Comparison of ENCODE assay signal across 10 cellular contexts in the genomic region with DNA sequence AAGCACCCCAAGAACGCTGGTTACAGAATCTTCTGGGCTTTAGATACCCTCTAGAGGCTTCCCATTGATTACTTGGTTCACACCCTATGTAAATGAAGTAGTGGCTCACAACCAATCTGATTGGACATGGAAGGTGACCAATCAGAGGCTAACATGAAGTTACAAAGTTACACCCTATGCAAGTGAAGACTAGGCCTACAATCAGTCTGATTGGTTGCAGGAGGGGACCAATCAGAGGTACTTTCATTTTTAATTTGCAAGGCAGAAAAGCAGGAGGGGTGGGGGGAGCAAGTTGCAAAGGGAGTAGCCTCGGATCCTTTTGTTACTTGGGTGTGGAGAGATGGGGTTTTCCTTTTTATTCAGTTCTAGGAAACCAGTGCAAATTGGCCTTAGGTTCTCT. TPM values are rescaled to one million over a fixed set of nuclear protein-coding genes. Genes with fewer than 3 reads are reported as not detected.
DNase-seq lines count a peak whose midpoint lies in the region; FAIRE-seq and TF ChIP-seq lines count a peak whose summit lies in the region.
"Had no signal": no experiment of that assay in that cellular context is flagged by ENCODE, and none has a peak within 500 bp of the region (broad histone marks: within the 10 kb centered on the region; RNA-seq: fewer than 3 reads in every experiment).

No MANE protein-coding gene starts in this region.

- dilution Hi-C loops in endothelial cell of umbilical vein (cut with MboI; ENCODE audit: extremely low pct_ligation_motif_present, low sequenced_read_pairs), result no loop called here

- intact Hi-C loops in activated naive CD4-positive, alpha-beta T cell treated with anti-CD3 and anti-CD28 coated beads for 36 hours (cut with micrococcal nuclease), result loop anchor here (10.0 kb wide), 1 partner anchor 599 kb away; no protein-coding TSS in a partner anchor
- intact Hi-C loops in endothelial cell of umbilical vein (cut with micrococcal nuclease), result no loop called here

- H3K36me3 Mint-ChIP-seq in activated naive CD4-positive, alpha-beta T cell treated with anti-CD3 and anti-CD28 coated beads for 36 hours (ENCODE audit: low read depth), result no peaks in the 10 kb centered on the region

- FAIRE-seq in endothelial cell of umbilical vein (lab: Jason Lieb, UNC), result peak; percentile 64

- no peaks in the 10 kb centered on the region for H3K9me1 ChIP-seq in endothelial cell of umbilical vein (replicated peaks; ENCODE audit: control insufficient read depth, extremely low read depth, insufficient read depth, low read length)

- H3K9me3 Mint-ChIP-seq in activated naive CD4-positive, alpha-beta T cell treated with anti-CD3 and anti-CD28 coated beads for 36 hours, result no peaks in the 10 kb centered on the region

- no peak overlapping the region for H3K4me3 Mint-ChIP-seq in activated naive CD4-positive, alpha-beta T cell treated with anti-CD3 and anti-CD28 coated beads for 36 hours

- CTCF ChIA-PET in activated naive CD4-positive, alpha-beta T cell treated with anti-CD3 and anti-CD28 coated beads for 36 hours (lab: Charles Lee), result interaction anchor here (0.6 to 7.4 kb wide), 8 partner anchors 9 to 400 kb away, joined by 3 to 62 read pairs (median 9); a partner anchor contains a TSS
- CTCF ChIA-PET in endothelial cell of umbilical vein (lab: Charles Lee) (interaction anchor here (0.5 to 7.9 kb wide), 14 partner anchors 11 to 1099 kb away, joined by 3 to 111 read pairs (median 4); no protein-coding TSS in a partner anchor), RWPE1 (lab: Yijun Ruan, JAX) (interaction anchor here (0.5 to 2.2 kb wide), 4 partner anchors 34 to 396 kb away, joined by 3 to 8 read pairs (median 4); no protein-coding TSS in a partner anchor)

- DNase-seq in activated naive CD4-positive, alpha-beta T cell treated with anti-CD3 and anti-CD28 coated beads for 36 hours, result peak; percentile 26
- no peak for DNase-seq in activated naive CD4-positive, alpha-beta T cell treated with Interleukin-2 at 50 U/mL for 16 hours
- peak; percentile 46 for DNase-seq in endothelial cell of umbilical vein (ENCODE audit: low read depth, low spot score)
- DNase-seq in activated effector memory CD4-positive, alpha-beta T cell treated with anti-CD3 and anti-CD28 coated beads, Interleukin-2, amount 50 U/mL, for 16 hours, result no peak
- no peak for DNase-seq in SKM-1 (lab: John Stamatoyannopoulos, UW; ENCODE audit: unreplicated experiment)
- no peak for DNase-seq in RWPE1 (ENCODE audit: low spot score)
- DNase-seq: C1 segment of cervical spinal cord had no signal

- H3K79me2 ChIP-seq in OCI-LY3 (ENCODE audit: low read length) (no peaks in the 10 kb centered on the region), endothelial cell of umbilical vein (ENCODE audit: control insufficient read depth, insufficient read depth, low read length) (no peaks in the 10 kb centered on the region)

- no peaks in the 10 kb centered on the region for H3K9me3 ChIP-seq in OCI-LY3 (ENCODE audit: insufficient read depth, low read length)
- H3K9me3 ChIP-seq in endothelial cell of umbilical vein (replicated peaks; ENCODE audit: control insufficient read depth, insufficient read depth, low read length), result no peaks in the 10 kb centered on the region
- H3K9me3 ChIP-seq in skeletal muscle tissue (ENCODE audit: control insufficient read depth in 3 of 3, low read length in 3 of 3), result no peaks in the 10 kb centered on the region

- POLR2A ChIA-PET in endothelial cell of umbilical vein (lab: Charles Lee) (no interaction called here), RWPE1 (lab: Yijun Ruan, JAX; ENCODE audit: low non-redundant PET) (no interaction called here)

- H3K27ac ChIP-seq in OCI-LY3 (ENCODE audit: low read length) (no peak overlapping the region), endothelial cell of umbilical vein (ENCODE audit: insufficient read depth, low read depth, low read length) (no peak overlapping the region), skeletal muscle tissue (ENCODE audit: low read depth, low read length) (no peak overlapping the region), RWPE1 (no peak overlapping the region)
- H3K27ac ChIP-seq: epithelial cell of prostate had no signal

- H3K9ac ChIP-seq in OCI-LY3 (ENCODE audit: low read length) (no peak overlapping the region), endothelial cell of umbilical vein (replicated peaks; ENCODE audit: extremely low read depth, insufficient read depth, low read length) (no peak overlapping the region), skeletal muscle tissue (ENCODE audit: low read depth in 1 of 3, low read length in 3 of 3) (peak overlapping the region; percentile 12 to 48 (median 41))

- TF ChIP-seq CTCF in OCI-LY3 (IDR thresholded peaks at IDR 0.05; ENCODE audit: low read depth, low read length), result no peak
- TF ChIP-seq CTCF in endothelial cell of umbilical vein (IDR thresholded peaks at IDR 0.05; ENCODE audit: extremely low read depth in 1 of 2, insufficient read depth in 1 of 2, low read depth in 1 of 2, low read length in 2 of 2), result no peak
- no peak for TF ChIP-seq CTCF in RWPE1 (conservative IDR thresholded peaks at IDR 0.05; ENCODE audit: low read depth)

- TF ChIP-seq POLR2A in endothelial cell of umbilical vein (IDR thresholded peaks at IDR 0.05; ENCODE audit: low read depth, low read length), result no peak

- H3K27me3 ChIP-seq in OCI-LY3 (ENCODE audit: low read depth, low read length) (no peaks in the 10 kb centered on the region), endothelial cell of umbilical vein (ENCODE audit: control insufficient read depth in 2 of 2, insufficient read depth in 2 of 2, low read length in 2 of 2) (no peaks in the 10 kb centered on the region), skeletal muscle tissue (ENCODE audit: control insufficient read depth in 3 of 3, insufficient read depth in 3 of 3, low read length in 3 of 3) (no peaks in the 10 kb centered on the region)

- H3K36me3 ChIP-seq in OCI-LY3 (replicated peaks; ENCODE audit: low read depth, low read length) (no peaks in the 10 kb centered on the region), endothelial cell of umbilical vein (ENCODE audit: control insufficient read depth in 2 of 2, extremely low read depth in 1 of 2, insufficient read depth in 2 of 2, low read length in 2 of 2) (no peaks in the 10 kb centered on the region), skeletal muscle tissue (ENCODE audit: control insufficient read depth in 3 of 3, insufficient read depth in 3 of 3, low read length in 3 of 3) (no peaks in the 10 kb centered on the region)

- H3K4me1 Mint-ChIP-seq in activated naive CD4-positive, alpha-beta T cell treated with anti-CD3 and anti-CD28 coated beads for 36 hours (ENCODE audit: low read depth), result peaks cover 9% of the 10 kb centered on the region

- H2AFZ ChIP-seq in OCI-LY3 (ENCODE audit: low read depth, low read length), result peak overlapping the region; percentile 70; the same call in 1 of the 2 replicates
- peak overlapping the region; percentile 45 for H2AFZ ChIP-seq in endothelial cell of umbilical vein (ENCODE audit: low read depth, low read length)

- H3K27me3 Mint-ChIP-seq in activated naive CD4-positive, alpha-beta T cell treated with anti-CD3 and anti-CD28 coated beads for 36 hours (ENCODE audit: low read depth), result no peaks in the 10 kb centered on the region

- H3K4me3 ChIP-seq in OCI-LY3 (ENCODE audit: low read length) (peak overlapping the region; percentile 14; the same call in 1 of the 2 replicates), endothelial cell of umbilical vein (replicated peaks in 1 of 3; ENCODE audit: insufficient read depth in 1 of 3, low read depth in 1 of 3, low read length in 3 of 3) (no peak overlapping the region), skeletal muscle tissue (ENCODE audit: low read length in 3 of 3) (peak overlapping the region in 2 of 3 donors; percentile 24 to 34)

- H3K4me2 ChIP-seq in OCI-LY3 (ENCODE audit: low read length) (peak overlapping the region; percentile 40), endothelial cell of umbilical vein (ENCODE audit: insufficient read depth, low read length) (no peak overlapping the region)

- H3K27ac Mint-ChIP-seq in activated naive CD4-positive, alpha-beta T cell treated with anti-CD3 and anti-CD28 coated beads for 36 hours, result no peak overlapping the region

- H4K20me1 ChIP-seq in OCI-LY3 (ENCODE audit: insufficient read depth, low read length) (no peaks in the 10 kb centered on the region), endothelial cell of umbilical vein (replicated peaks; ENCODE audit: control insufficient read depth, extremely low read depth, insufficient read depth, low read length) (no peaks in the 10 kb centered on the region)

- peaks cover 15% of the 10 kb centered on the region for H3K4me1 ChIP-seq in OCI-LY3 (ENCODE audit: low read length)
- H3K4me1 ChIP-seq in endothelial cell of umbilical vein (ENCODE audit: control insufficient read depth, extremely low read depth, insufficient read depth, low read length), result no peaks in the 10 kb centered on the region
- peaks cover 3 to 12% (median 8%) of the 10 kb centered on the region in 3 donors for H3K4me1 ChIP-seq in skeletal muscle tissue (ENCODE audit: control insufficient read depth in 3 of 3, insufficient read depth in 3 of 3, low read length in 3 of 3)

- BruUV-seq in endothelial cell of umbilical vein (replicated peaks; lab: Mats Ljungman, UMichigan), result no TSS peak

RNA-seq across cellular contexts. Expression of a gene that starts 11.1 kb away (rescaled TPM):
- not detected for total RNA-seq in activated naive CD4-positive, alpha-beta T cell treated with anti-CD3 and anti-CD28 coated beads for 36 hours
- not detected in 2 replicates for total RNA-seq in endothelial cell of umbilical vein
- polyA plus RNA-seq in endothelial cell of umbilical vein, result not detected in 2 replicates
- not detected in 2 replicates for polyA plus RNA-seq in endothelial cell of umbilical vein (2011; cell fraction: cytosol; rRNA removed)
- polyA plus RNA-seq in endothelial cell of umbilical vein (2011; cell fraction: nucleus; rRNA removed), result not detected in 2 replicates
- polyA plus RNA-seq in endothelial cell of umbilical vein (2012), result not detected in 2 replicates
- polyA minus RNA-seq in endothelial cell of umbilical vein, result not detected in 2 replicates
- not detected for polyA minus RNA-seq in endothelial cell of umbilical vein (2011; cell fraction: cytosol; rRNA and poly(A)+ RNA removed)
- polyA minus RNA-seq in endothelial cell of umbilical vein (2011; cell fraction: nucleus; rRNA and poly(A)+ RNA removed), result not detected in 2 replicates
- total RNA-seq in skeletal muscle tissue, result not detected

RNA-seq across cellular contexts. Expression of a gene that starts 31.8 kb away (rescaled TPM):
- total RNA-seq in activated naive CD4-positive, alpha-beta T cell treated with anti-CD3 and anti-CD28 coated beads for 36 hours, result 100 to 1,000 TPM in 1 of 2 experiments, 10 to 100 TPM in 1; 98.9 to 101 TPM
- 9.6 and 12.1 TPM in 2 replicates for total RNA-seq in endothelial cell of umbilical vein
- 3.8 and 6.9 TPM in 2 replicates for polyA plus RNA-seq in endothelial cell of umbilical vein
- polyA plus RNA-seq in endothelial cell of umbilical vein (2011; cell fraction: cytosol; rRNA removed), result 4.3 and 4.5 TPM in 2 replicates
- 34.1 and 35.0 TPM in 2 replicates for polyA plus RNA-seq in endothelial cell of umbilical vein (2011; cell fraction: nucleus; rRNA removed)
- polyA plus RNA-seq in endothelial cell of umbilical vein (2012), result 20.2 and 33.4 TPM in 2 replicates
- polyA minus RNA-seq in endothelial cell of umbilical vein, result 13.7 and 18.2 TPM in 2 replicates
- 4.2 TPM for polyA minus RNA-seq in endothelial cell of umbilical vein (2011; cell fraction: cytosol; rRNA and poly(A)+ RNA removed)
- polyA minus RNA-seq in endothelial cell of umbilical vein (2011; cell fraction: nucleus; rRNA and poly(A)+ RNA removed), result 35.8 and 58.8 TPM in 2 replicates
- 7.8 TPM for total RNA-seq in skeletal muscle tissue

RNA-seq across cellular contexts. Expression of a gene that starts 43.3 kb away (rescaled TPM):
- not detected for total RNA-seq in activated naive CD4-positive, alpha-beta T cell treated with anti-CD3 and anti-CD28 coated beads for 36 hours
- total RNA-seq in endothelial cell of umbilical vein (not detected in 2 replicates), skeletal muscle tissue (not detected)
- polyA plus RNA-seq in endothelial cell of umbilical vein, result not detected in 2 replicates
- polyA plus RNA-seq in endothelial cell of umbilical vein (2011; cell fraction: cytosol; rRNA removed), result not detected in 2 replicates
- polyA plus RNA-seq in endothelial cell of umbilical vein (2011; cell fraction: nucleus; rRNA removed), result not detected in 2 replicates
- polyA plus RNA-seq in endothelial cell of umbilical vein (2012), result not detected in 2 replicates
- polyA minus RNA-seq in endothelial cell of umbilical vein, result not detected in 2 replicates
- not detected for polyA minus RNA-seq in endothelial cell of umbilical vein (2011; cell fraction: cytosol; rRNA and poly(A)+ RNA removed)
- not detected in 2 replicates for polyA minus RNA-seq in endothelial cell of umbilical vein (2011; cell fraction: nucleus; rRNA and poly(A)+ RNA removed)

Comparison
In these comparisons a context has a peak if more than half of its experiments do, and no peak if none do; other contexts are left out.
1. DNase-seq: peak in activated naive CD4-positive, alpha-beta T cell treated with anti-CD3 and anti-CD28 coated beads for 36 hours (single experiment) and endothelial cell of umbilical vein (single experiment); none in activated naive CD4-positive, alpha-beta T cell treated with Interleukin-2 at 50 U/mL for 16 hours (single experiment), activated effector memory CD4-positive, alpha-beta T cell treated with anti-CD3 and anti-CD28 coated beads, Interleukin-2, amount 50 U/mL, for 16 hours (single experiment), SKM-1 (single experiment) and RWPE1 (single experiment).
2. H3K4me3 ChIP-seq: peak in OCI-LY3 (single experiment) and skeletal muscle tissue (2 of 3); none in endothelial cell of umbilical vein (0 of 3).
3. H3K9ac ChIP-seq: peak in skeletal muscle tissue (3 of 3); none in OCI-LY3 (single experiment) and endothelial cell of umbilical vein (single experiment).